ENCODE assay signal across 8 cellular contexts in genomic region chr19:51688665-51689571, GRCh38. TPM values are rescaled to one million over a fixed set of nuclear protein-coding genes. Genes with fewer than 3 reads are reported as not detected.
DNase-seq lines count a peak whose midpoint lies in the region; ATAC-seq, FAIRE-seq and TF ChIP-seq lines count a peak whose summit lies in the region.

No MANE protein-coding gene starts in this region.

- SMC1A ChIA-PET in GM12878 (lab: Charles Lee; ENCODE audit: uncharacterized antibody, unreplicated experiment), result no interaction called here

- no peak for TF ChIP-seq EP300 in GM12878 (IDR thresholded peaks at IDR 0.05; ENCODE audit: borderline replicate concordance in 1 of 2, control insufficient read depth in 1 of 2, low read depth in 2 of 2, low read length in 2 of 2)

- no TSS peak for BruUV-seq in GM12878 (replicated peaks; lab: Mats Ljungman, UMichigan)

- no peak for ATAC-seq in GM12878

- RAD21 ChIA-PET in GM12878 (lab: Charles Lee; ENCODE audit: unreplicated experiment), result no interaction called here

- H3K9me2 ChIP-seq in GM23248 (ENCODE audit: insufficient read depth), result no peaks in the 10 kb centered on the region

- intact Hi-C loops in GM12878 (cut with micrococcal nuclease; ENCODE audit: unreplicated experiment), result no loop called here

- H3K27ac ChIP-seq in GM23248 (peak overlapping the region; percentile 93), GM12878 (ENCODE audit: control insufficient read depth, insufficient read depth) (no peak overlapping the region)

- H3K4me3 ChIP-seq in AG04449 (ENCODE audit: low read depth, low read length) (peak overlapping the region; percentile 96), GM23248 (peak overlapping the region; percentile 87), GM12878 (no peak overlapping the region)

- TF ChIP-seq POLR2A in GM12878 (IDR thresholded peaks at IDR 0.05; ENCODE audit: low read depth, low read length), result no peak

- no peak for FAIRE-seq in GM12878 (lab: Jason Lieb, UNC)

- in situ Hi-C loops in GM23248 (cut with MboI) (no loop called here), GM12878 (cut with MboI) (no loop called here)

- H2AFZ ChIP-seq in GM23248 (peak overlapping the region; percentile 84), GM12878 (ENCODE audit: control insufficient read depth, low read depth, low read length) (no peak overlapping the region)

- peaks cover 60% of the 10 kb centered on the region for H3K79me2 ChIP-seq in GM23248 (ENCODE audit: insufficient read depth)
- no peaks in the 10 kb centered on the region for H3K79me2 ChIP-seq in GM12878 (ENCODE audit: control insufficient read depth, insufficient read depth, low read length)

- TF ChIP-seq CTCF in AG04449 (IDR thresholded peaks at IDR 0.05; ENCODE audit: insufficient read depth, low read length, missing control alignments) (no peak), GM12878 (IDR thresholded peaks at IDR 0.05 in 2 of 3, conservative IDR thresholded peaks at IDR 0.05 in 1 of 3; ENCODE audit: control insufficient read depth in 2 of 3, extremely low read depth in 1 of 3, insufficient read depth in 1 of 3, low read depth in 3 of 3, low read length in 3 of 3) (no peak)

- H3K36me3 ChIP-seq in GM23248 (ENCODE audit: low read depth), result no peaks in the 10 kb centered on the region
- H3K36me3 ChIP-seq in GM12878 (ENCODE audit: control insufficient read depth in 2 of 2, insufficient read depth in 2 of 2, low read length in 1 of 2), result no peaks in the 10 kb centered on the region

- H3K4me1 ChIP-seq in GM23248 (ENCODE audit: insufficient read depth), result peaks cover 33% of the 10 kb centered on the region
- H3K4me1 ChIP-seq in GM12878 (ENCODE audit: control insufficient read depth, insufficient read depth, low read length), result no peaks in the 10 kb centered on the region

- H3K9ac ChIP-seq in GM23248 (peak overlapping the region; percentile 91), GM12878 (ENCODE audit: control insufficient read depth, insufficient read depth, low read length) (no peak overlapping the region)

- POLR2A ChIA-PET in AG04449 (lab: Yijun Ruan, JAX) (interaction anchor here (0.6 to 1.1 kb wide), 7 partner anchors 12 to 321 kb away, joined by 3 to 8 read pairs (median 4); partner anchors contain the start of genes CLDND2 and ZNF175), GM12878 (lab: Charles Lee) (no interaction called here)

- no peaks in the 10 kb centered on the region for H3K9me3 ChIP-seq in GM23248 (ENCODE audit: low read depth)
- H3K9me3 ChIP-seq in GM12878 (replicated peaks; ENCODE audit: control insufficient read depth, insufficient read depth, low read length), result no peaks in the 10 kb centered on the region; the same call in 2 of the 3 replicates

- H3K4me2 ChIP-seq in GM23248 (ENCODE audit: unreplicated experiment), result peak overlapping the region; percentile 97
- no peak overlapping the region for H3K4me2 ChIP-seq in GM12878 (ENCODE audit: control insufficient read depth, insufficient read depth)

- WGBS in GM23248 (ENCODE audit: low coverage in 1 of 2, low lambda C conversion rate in 2 of 2, missing lambda C conversion rate in 2 of 2), 2 experiments, result 1 to 13% methylated on average over 3 to 63 of the region's 63 CpGs
- 0% methylated on average over 2 of the region's 63 CpGs for WGBS in GM12878 (ENCODE audit: insufficient coverage, insufficient replicate concordance, low lambda C conversion rate, missing lambda C conversion rate)

- peaks cover 29% of the 10 kb centered on the region for H3F3A ChIP-seq in GM23248 (ENCODE audit: insufficient read depth)

- TF ChIP-seq RAD21 in GM12878 (IDR thresholded peaks at IDR 0.05; ENCODE audit: insufficient read depth, low read depth, low read length), result no peak

- DNase-seq in AG04449 (ENCODE audit: low read depth, low spot score), result peak; percentile 80
- peak; percentile 96 for DNase-seq in GM23248
- DNase-seq in NCI-H774 (lab: John Stamatoyannopoulos, UW), result peak; percentile 82
- DNase-seq in GM12878 (ENCODE audit: low read depth, low spot score), result no peak
- peak; percentile 88 for DNase-seq in hepatic stellate cell (ENCODE audit: low spot score)
- peak; percentile 93 for DNase-seq in pons (ENCODE audit: low spot score)
- no peak for DNase-seq in stimulated activated naive CD4-positive, alpha-beta T cell treated with Interleukin-2 at 50 U/mL for 16 hours (lab: John Stamatoyannopoulos, UW)
- no peak for DNase-seq in activated CD4-positive, CD25-positive, alpha-beta regulatory T cell (lab: John Stamatoyannopoulos, UW)

- H4K20me1 ChIP-seq in GM23248 (ENCODE audit: insufficient read depth) (peaks cover 6% of the 10 kb centered on the region; the same call in 1 of the 2 replicates), GM12878 (ENCODE audit: control insufficient read depth, insufficient read depth) (no peaks in the 10 kb centered on the region)

- no peaks in the 10 kb centered on the region for H3K27me3 ChIP-seq in GM23248 (replicated peaks; ENCODE audit: insufficient read depth)
- peaks cover 3 to 9% of the 10 kb centered on the region in 2 experiments for H3K27me3 ChIP-seq in GM12878 (replicated peaks in 1 of 2; ENCODE audit: control insufficient read depth in 2 of 2, insufficient read depth in 2 of 2, low read length in 1 of 2)

- CTCF ChIA-PET in AG04449 (lab: Yijun Ruan, JAX), result interaction anchor here (1.1 to 2.2 kb wide), 8 partner anchors 10 to 89 kb away, joined by 3 to 14 read pairs (median 6); no protein-coding TSS in a partner anchor
- CTCF ChIA-PET in GM12878 (lab: Yijun Ruan, JAX), result no interaction called here

RNA-seq across cellular contexts. Expression of gene SPACA6, which starts 4.2 kb away (rescaled TPM):
- total RNA-seq in GM23248 (2014; rRNA removed; shearing (Covaris generic)), result 2.1 and 8.0 TPM in 2 replicates
- polyA plus RNA-seq in GM23248 (2016; fragmentation: Nextera tagmentation; extraction: Ambion mirVana), result 5.6 and 7.7 TPM in 2 replicates
- total RNA-seq in GM12878 (2013; cell fraction: nucleolus; rRNA removed), result 2.9 and 4.2 TPM in 2 replicates
- total RNA-seq in GM12878 (2014; rRNA removed), result 4.6 and 4.8 TPM in 2 replicates
- 0.78 and 1.1 TPM in 2 replicates for total RNA-seq in GM12878 (2014; rRNA removed; fragmentation: Illumina TruSeq; extraction: Trizol)
- 2.2 and 3.2 TPM in 2 replicates for total RNA-seq in GM12878 (2021)
- polyA plus RNA-seq in GM12878 (2011; ENCODE audit: low read depth), result not detected
- 0.27 and 0.87 TPM in 2 replicates for polyA plus RNA-seq in GM12878 (2011; rRNA removed)
- polyA plus RNA-seq in GM12878 (2011; cell fraction: cytosol; rRNA removed), result 0.36 and 0.97 TPM in 2 replicates
- polyA plus RNA-seq in GM12878 (2011; cell fraction: nucleus; rRNA removed), result 0.81 and 1.2 TPM in 2 replicates
- polyA plus RNA-seq in GM12878 (2012), result 2.0 and 4.5 TPM in 2 replicates
- polyA plus RNA-seq in GM12878 (2014; fragmentation: Illumina TruSeq; extraction: Trizol), result 0.31 and 1.1 TPM in 2 replicates
- 1 to 10 TPM; 1.2 to 1.3 TPM for polyA plus RNA-seq in GM12878 (2014; fragmentation: Nextera tagmentation; extraction: Ambion mirVana)
- 4.2 and 4.7 TPM in 2 replicates for polyA plus RNA-seq in GM12878 (2014; rRNA removed)
- polyA plus RNA-seq in GM12878 (2016; fragmentation: Nextera tagmentation; extraction: Ambion mirVana), result 1 to 10 TPM; 3.0 to 6.5 TPM
- 0.36 and 0.37 TPM in 2 replicates for polyA minus RNA-seq in GM12878 (2011; rRNA and poly(A)+ RNA removed)
- not detected in 2 replicates for polyA minus RNA-seq in GM12878 (2011; cell fraction: cytosol; rRNA and poly(A)+ RNA removed)
- 3.0 and 8.2 TPM in 2 replicates for polyA minus RNA-seq in GM12878 (2011; cell fraction: nucleus; rRNA and poly(A)+ RNA removed)

RNA-seq across cellular contexts. Expression of gene HAS1, which starts 34.9 kb away (rescaled TPM):
- 0.43 and 1.1 TPM in 2 replicates for total RNA-seq in GM23248 (2014; rRNA removed; shearing (Covaris generic))
- polyA plus RNA-seq in GM23248 (2016; fragmentation: Nextera tagmentation; extraction: Ambion mirVana), result 0.29 TPM in 1 of 2 replicates, not detected in the other
- not detected in 2 replicates for total RNA-seq in GM12878 (2013; cell fraction: nucleolus; rRNA removed)
- total RNA-seq in GM12878 (2014; rRNA removed), result not detected in 2 replicates
- not detected in 2 replicates for total RNA-seq in GM12878 (2014; rRNA removed; fragmentation: Illumina TruSeq; extraction: Trizol)
- total RNA-seq in GM12878 (2021), result not detected in 2 replicates
- not detected for polyA plus RNA-seq in GM12878 (2011; ENCODE audit: low read depth)
- polyA plus RNA-seq in GM12878 (2011; rRNA removed), result not detected in 2 replicates
- not detected in 2 replicates for polyA plus RNA-seq in GM12878 (2011; cell fraction: cytosol; rRNA removed)
- polyA plus RNA-seq in GM12878 (2011; cell fraction: nucleus; rRNA removed), result not detected in 2 replicates
- 0.04 and 0.12 TPM in 2 replicates for polyA plus RNA-seq in GM12878 (2012)
- polyA plus RNA-seq in GM12878 (2014; fragmentation: Illumina TruSeq; extraction: Trizol), result not detected in 2 replicates
- polyA plus RNA-seq in GM12878 (2014; fragmentation: Nextera tagmentation; extraction: Ambion mirVana), result not detected
- not detected in 2 replicates for polyA plus RNA-seq in GM12878 (2014; rRNA removed)
- polyA plus RNA-seq in GM12878 (2016; fragmentation: Nextera tagmentation; extraction: Ambion mirVana), result not detected
- not detected in 2 replicates for polyA minus RNA-seq in GM12878 (2011; rRNA and poly(A)+ RNA removed)
- polyA minus RNA-seq in GM12878 (2011; cell fraction: cytosol; rRNA and poly(A)+ RNA removed), result not detected in 2 replicates
- polyA minus RNA-seq in GM12878 (2011; cell fraction: nucleus; rRNA and poly(A)+ RNA removed), result not detected in 2 replicates

RNA-seq across cellular contexts. Expression of gene SIGLEC14, which starts 42.3 kb away (rescaled TPM):
- not detected in 2 replicates for total RNA-seq in GM23248 (2014; rRNA removed; shearing (Covaris generic))
- polyA plus RNA-seq in GM23248 (2016; fragmentation: Nextera tagmentation; extraction: Ambion mirVana) (not detected in 2 replicates), GM12878 (2011; rRNA removed) (0.72 and 1.6 TPM in 2 replicates), GM12878 (2014; fragmentation: Illumina TruSeq; extraction: Trizol) (4.8 and 5.0 TPM in 2 replicates), GM12878 (2014; fragmentation: Nextera tagmentation; extraction: Ambion mirVana) (under 1 TPM; 0.57 to 0.82 TPM), GM12878 (2014; rRNA removed) (4.4 and 4.6 TPM in 2 replicates), GM12878 (2016; fragmentation: Nextera tagmentation; extraction: Ambion mirVana) (1 to 10 TPM; 7.1 to 8.4 TPM)
- total RNA-seq in GM12878 (2013; cell fraction: nucleolus; rRNA removed), result 5.5 and 8.5 TPM in 2 replicates
- total RNA-seq in GM12878 (2014; rRNA removed) (4.4 and 6.7 TPM in 2 replicates), GM12878 (2014; rRNA removed; fragmentation: Illumina TruSeq; extraction: Trizol) (2.9 and 3.2 TPM in 2 replicates), GM12878 (2021) (6.2 and 6.8 TPM in 2 replicates)
- 0.68 TPM for polyA plus RNA-seq in GM12878 (2011; ENCODE audit: low read depth)
- 1.3 and 1.4 TPM in 2 replicates for polyA plus RNA-seq in GM12878 (2011; cell fraction: cytosol; rRNA removed)
- 0.76 and 1.3 TPM in 2 replicates for polyA plus RNA-seq in GM12878 (2011; cell fraction: nucleus; rRNA removed)
- 1.1 and 1.6 TPM in 2 replicates for polyA plus RNA-seq in GM12878 (2012)
- polyA minus RNA-seq in GM12878 (2011; rRNA and poly(A)+ RNA removed), result 0.66 and 1.5 TPM in 2 replicates
- not detected in 2 replicates for polyA minus RNA-seq in GM12878 (2011; cell fraction: cytosol; rRNA and poly(A)+ RNA removed)
- 0.48 and 1.8 TPM in 2 replicates for polyA minus RNA-seq in GM12878 (2011; cell fraction: nucleus; rRNA and poly(A)+ RNA removed)

RNA-seq across cellular contexts. Expression of gene SIGLEC5, which starts 58.7 kb away (rescaled TPM):
- not detected in 2 replicates for total RNA-seq in GM23248 (2014; rRNA removed; shearing (Covaris generic))
- not detected in 2 replicates for polyA plus RNA-seq in GM23248 (2016; fragmentation: Nextera tagmentation; extraction: Ambion mirVana)
- total RNA-seq in GM12878 (2013; cell fraction: nucleolus; rRNA removed), result not detected in 2 replicates
- 1.9 and 2.5 TPM in 2 replicates for total RNA-seq in GM12878 (2014; rRNA removed)
- total RNA-seq in GM12878 (2014; rRNA removed; fragmentation: Illumina TruSeq; extraction: Trizol), result 1.2 and 1.5 TPM in 2 replicates
- 1.1 TPM in 1 of 2 replicates, not detected in the other for total RNA-seq in GM12878 (2021)
- not detected for polyA plus RNA-seq in GM12878 (2011; ENCODE audit: low read depth)
- polyA plus RNA-seq in GM12878 (2011; rRNA removed), result 0.45 TPM in 1 of 2 replicates, not detected in the other
- polyA plus RNA-seq in GM12878 (2011; cell fraction: cytosol; rRNA removed), result 0.30 TPM in 1 of 2 replicates, not detected in the other
- polyA plus RNA-seq in GM12878 (2011; cell fraction: nucleus; rRNA removed), result not detected in 2 replicates
- polyA plus RNA-seq in GM12878 (2012), result 0.14 and 0.42 TPM in 2 replicates
- polyA plus RNA-seq in GM12878 (2014; fragmentation: Illumina TruSeq; extraction: Trizol), result 0.44 and 1.4 TPM in 2 replicates
- polyA plus RNA-seq in GM12878 (2014; fragmentation: Nextera tagmentation; extraction: Ambion mirVana), result under 1 TPM; 0.05 to 0.06 TPM
- not detected in 2 replicates for polyA plus RNA-seq in GM12878 (2014; rRNA removed)
- polyA plus RNA-seq in GM12878 (2016; fragmentation: Nextera tagmentation; extraction: Ambion mirVana), result 1 to 10 TPM; 1.6 to 1.8 TPM
- polyA minus RNA-seq in GM12878 (2011; rRNA and poly(A)+ RNA removed), result 0.88 TPM in 1 of 2 replicates, not detected in the other
- polyA minus RNA-seq in GM12878 (2011; cell fraction: cytosol; rRNA and poly(A)+ RNA removed), result 1.2 and 2.0 TPM in 2 replicates
- polyA minus RNA-seq in GM12878 (2011; cell fraction: nucleus; rRNA and poly(A)+ RNA removed), result 1.3 and 2.1 TPM in 2 replicates

Comparison
In these comparisons a context has a peak if more than half of its experiments do, and no peak if none do; other contexts are left out.
1. DNase-seq: peak in AG04449 (single experiment), GM23248 (single experiment), NCI-H774 (single experiment), hepatic stellate cell (single experiment) and pons (single experiment); none in GM12878 (single experiment), stimulated activated naive CD4-positive, alpha-beta T cell treated with Interleukin-2 at 50 U/mL for 16 hours (single experiment) and activated CD4-positive, CD25-positive, alpha-beta regulatory T cell (0 of 4).